Comparison of ENCODE assay signal across 8 cellular contexts in genomic region chr13:110705826-110706569, GRCh38. TPM values are rescaled to one million over a fixed set of nuclear protein-coding genes. Genes with fewer than 3 reads are reported as not detected.
DNase-seq lines count a peak whose midpoint lies in the region; ATAC-seq and TF ChIP-seq lines count a peak whose summit lies in the region.

Gene CARS2, minus strand, starts transcription at chr13:110706116. Its CDS starts 23 bp downstream, at chr13:110706093.

- DNase-seq in EL (peak; percentile 97), H4 (ENCODE audit: low spot score) (peak; percentile 89), LoVo (ENCODE audit: low spot score) (peak; percentile 96), RWPE1 (ENCODE audit: low spot score) (peak; percentile 90), fibroblast of gingiva (ENCODE audit: low read depth) (peak; percentile 96)
- peak; percentile 86 to 89 for DNase-seq in activated T-helper 1 cell treated with anti-CD3 and anti-CD28 coated beads, Interleukin-2, amount 50 U/mL, for 16 hours (ENCODE audit: low read depth in 1 of 2, low spot score in 1 of 2)
- peak; percentile 72 to 93 (median 84) for DNase-seq in naive thymus-derived CD4-positive, alpha-beta T cell
- peak; percentile 91 for DNase-seq in stimulated activated naive B cell treated with anti-CD40 and anti-IgM and Interleukin-4, amounts not matched to agents 10 μg/mL and 1 μg/mL and 100 μg/mL, for 72 hours

- intact Hi-C loops in naive thymus-derived CD4-positive, alpha-beta T cell (cut with micrococcal nuclease): loop anchor here (1.0 to 5.0 kb wide), 8 partner anchors 9 to 1981 kb away; partner anchors contain the start of genes ANKRD10 (in 2 of the 2), NAXD (in 1 of the 2) and RAB20 (in 1 of the 2)

- TF ChIP-seq CTCF in RWPE1 (conservative IDR thresholded peaks at IDR 0.05; ENCODE audit: low read depth): no peak

- peaks cover 25 to 56% (median 45%) of the 10 kb centered on the region in 7 donors for H3K4me1 Mint-ChIP-seq in naive thymus-derived CD4-positive, alpha-beta T cell
- H3K4me1 Mint-ChIP-seq in stimulated activated naive B cell treated with anti-CD40 and anti-IgM and Interleukin-4, amounts not matched to agents 10 μg/mL and 1 μg/mL and 100 μg/mL, for 72 hours: peaks cover 22 to 26% of the 10 kb centered on the region in 2 donors

- no peaks in the 10 kb centered on the region for H3K9me3 Mint-ChIP-seq in naive thymus-derived CD4-positive, alpha-beta T cell
- H3K9me3 Mint-ChIP-seq in stimulated activated naive B cell treated with anti-CD40 and anti-IgM and Interleukin-4, amounts not matched to agents 10 μg/mL and 1 μg/mL and 100 μg/mL, for 72 hours: no peaks in the 10 kb centered on the region

- peak within 1 kb of the TSS; percentile 81 to 95 (median 93) for H3K4me3 Mint-ChIP-seq in naive thymus-derived CD4-positive, alpha-beta T cell
- peak within 1 kb of the TSS; percentile 84 to 92 for H3K4me3 Mint-ChIP-seq in stimulated activated naive B cell treated with anti-CD40 and anti-IgM and Interleukin-4, amounts not matched to agents 10 μg/mL and 1 μg/mL and 100 μg/mL, for 72 hours

- no peaks in the 10 kb centered on the region for H3K9me3 ChIP-seq in naive thymus-derived CD4-positive, alpha-beta T cell (ENCODE audit: control insufficient read depth in 2 of 3, low read length in 3 of 3)

- no peaks in the 10 kb centered on the region for H3K27me3 ChIP-seq in naive thymus-derived CD4-positive, alpha-beta T cell (ENCODE audit: control insufficient read depth in 2 of 2, insufficient read depth in 2 of 2, low read length in 2 of 2)

- ATAC-seq in naive thymus-derived CD4-positive, alpha-beta T cell: peak; percentile 97
- peak; percentile 95 to 97 for ATAC-seq in stimulated activated naive B cell treated with anti-CD40 and anti-IgM and Interleukin-4, amounts not matched to agents 10 μg/mL and 1 μg/mL and 100 μg/mL, for 72 hours (replicated peaks)

- H3K27ac ChIP-seq in RWPE1: peak within 1 kb of the TSS; percentile 92
- peak within 1 kb of the TSS; percentile 87 for H3K27ac ChIP-seq in naive thymus-derived CD4-positive, alpha-beta T cell (ENCODE audit: low read depth, low read length)

- H3K27me3 Mint-ChIP-seq in naive thymus-derived CD4-positive, alpha-beta T cell: peaks cover 0 to 3% (median 0%) of the 10 kb centered on the region in 5 donors
- no peaks in the 10 kb centered on the region for H3K27me3 Mint-ChIP-seq in stimulated activated naive B cell treated with anti-CD40 and anti-IgM and Interleukin-4, amounts not matched to agents 10 μg/mL and 1 μg/mL and 100 μg/mL, for 72 hours

- POLR2A ChIA-PET in RWPE1 (lab: Yijun Ruan, JAX; ENCODE audit: low non-redundant PET): interaction anchor here (0.6 to 1.0 kb wide), 2 partner anchors 9 to 209 kb away, joined by 5 to 7 read pairs; no protein-coding TSS in a partner anchor
- POLR2A ChIA-PET in naive thymus-derived CD4-positive, alpha-beta T cell (lab: Charles Lee): interaction anchor here (0.6 to 3.8 kb wide), 5 partner anchors 9 to 208 kb away, joined by 3 to 53 read pairs (median 3); partner anchors contain the start of gene ING1

- H3K36me3 Mint-ChIP-seq in naive thymus-derived CD4-positive, alpha-beta T cell: peaks cover 0 to 8% (median 0%) of the 10 kb centered on the region in 5 donors
- H3K36me3 Mint-ChIP-seq in stimulated activated naive B cell treated with anti-CD40 and anti-IgM and Interleukin-4, amounts not matched to agents 10 μg/mL and 1 μg/mL and 100 μg/mL, for 72 hours: peaks cover 12 to 21% of the 10 kb centered on the region in 2 donors

- peaks cover 0 to 10% (median 0%) of the 10 kb centered on the region in 3 experiments for H3K36me3 ChIP-seq in naive thymus-derived CD4-positive, alpha-beta T cell (ENCODE audit: control insufficient read depth in 2 of 3, insufficient read depth in 3 of 3, low read length in 3 of 3)

- peaks cover 15 to 23% of the 10 kb centered on the region in 2 donors for H3K4me1 ChIP-seq in naive thymus-derived CD4-positive, alpha-beta T cell (ENCODE audit: control insufficient read depth in 2 of 2, insufficient read depth in 2 of 2, low read length in 2 of 2)

- H3K4me3 ChIP-seq in naive thymus-derived CD4-positive, alpha-beta T cell (ENCODE audit: low read length): peak within 1 kb of the TSS; percentile 66

- CTCF ChIA-PET in RWPE1 (lab: Yijun Ruan, JAX): no interaction called here
- CTCF ChIA-PET in naive thymus-derived CD4-positive, alpha-beta T cell (lab: Charles Lee): interaction anchor here (0.9 kb wide), 1 partner anchor 61 kb away, joined by 3 read pairs; no protein-coding TSS in a partner anchor

- peak within 1 kb of the TSS; percentile 71 to 96 (median 89) for H3K27ac Mint-ChIP-seq in naive thymus-derived CD4-positive, alpha-beta T cell
- H3K27ac Mint-ChIP-seq in stimulated activated naive B cell treated with anti-CD40 and anti-IgM and Interleukin-4, amounts not matched to agents 10 μg/mL and 1 μg/mL and 100 μg/mL, for 72 hours: peak within 1 kb of the TSS; percentile 95

RNA-seq across cellular contexts. Expression of gene CARS2, which starts in this region (rescaled TPM):
- 24.0 and 28.4 TPM in 2 replicates for total RNA-seq in H4 (2014; rRNA removed; shearing (Covaris generic))
- total RNA-seq in naive thymus-derived CD4-positive, alpha-beta T cell: 100 to 1,000 TPM in 2 of 5 experiments, 10 to 100 TPM in 3; 73.1 to 106 (median 89.7) TPM
- 10 to 100 TPM; 28.6 to 43.1 TPM for polyA plus RNA-seq in naive thymus-derived CD4-positive, alpha-beta T cell

Comparison
In these comparisons a context has a peak if more than half of its experiments do, and no peak if none do; other contexts are left out.
1. Peak in every context shown above with its lines: DNase-seq, ATAC-seq, H3K4me3 ChIP-seq and H3K27ac ChIP-seq.